In genomic region chr1:171642197-171642596, GRCh38 we compare ENCODE assay signal across 26 cellular contexts. TPM values are rescaled to one million over a fixed set of nuclear protein-coding genes. Genes with fewer than 3 reads are reported as not detected.
"Had no signal": no experiment of that assay in that cellular context is flagged by ENCODE, and none has a peak within 500 bp of the region (broad histone marks: within the 10 kb centered on the region; RNA-seq: fewer than 3 reads in every experiment).

No MANE protein-coding gene starts in this region.

- H3K36me3 Mint-ChIP-seq: activated naive CD4-positive, alpha-beta T cell treated with anti-CD3 and anti-CD28 coated beads, Interleukin-2, amount 10 ng/mL, durations not matched to agents 7 days and 5 days; activated naive CD8-positive, alpha-beta T cell treated with anti-CD3 and anti-CD28 coated beads for 36 hours had no signal

- ATAC-seq: activated CD4-positive, alpha-beta T cell treated with anti-CD3 and anti-CD28 coated beads for 36 hours; activated T-helper 17 cell treated with anti-CD3 and anti-CD28 coated beads, Interleukin-2, amount 50 U/mL, for 72 hours; T-helper 17 cell had no signal

- DNase-seq: activated CD4-positive, alpha-beta memory T cell treated with anti-CD3 and anti-CD28 coated beads, Interleukin-2, amount 10 ng/mL, durations not matched to agents 7 days and 5 days; activated CD4-positive, alpha-beta T cell treated with anti-CD3 and anti-CD28 coated beads for 36 hours; activated CD4-positive, alpha-beta T cell treated with anti-CD3 and anti-CD28 coated beads, Interleukin-2, amount 50 U/mL, for 1 hour; activated gamma-delta T cell; activated naive CD4-positive, alpha-beta T cell treated with anti-CD3 and anti-CD28 coated beads, Interleukin-2, amount 10 ng/mL, durations not matched to agents 7 days and 5 days; activated naive CD8-positive, alpha-beta T cell treated with anti-CD3 and anti-CD28 coated beads for 36 hours; activated T-cell treated with anti-CD3 and anti-CD28 coated beads for 4 hours; activated T-cell treated with anti-CD3 and anti-CD28 coated beads, Interleukin-2, amount 50 U/mL, for 48 hours; brain microvascular endothelial cell; Kasumi-1; NCI-H1048; NCI-H146; NCI-H187 treated with DMSO at 0.1 percent for 48 hours; NCI-H2081 treated with DMSO at 0.1 percent for 48 hours; NCI-H446 treated with DMSO at 0.1 percent for 48 hours; NCI-H524 treated with DMSO at 0.1 percent for 48 hours; NCI-H774; SIG-M5; T-helper 17 cell; T1000 had no signal

- H3K27ac ChIP-seq: brain microvascular endothelial cell, cardiac muscle cell, VCaP had no signal

- H3K4me3 ChIP-seq: cardiac muscle cell had no signal

- H3K36me3 ChIP-seq: brain microvascular endothelial cell, cardiac muscle cell had no signal

- H3K27ac Mint-ChIP-seq: activated CD4-positive, alpha-beta memory T cell treated with anti-CD3 and anti-CD28 coated beads, Interleukin-2, amount 10 ng/mL, durations not matched to agents 7 days and 5 days; activated CD4-positive, alpha-beta T cell treated with anti-CD3 and anti-CD28 coated beads for 36 hours; activated naive CD4-positive, alpha-beta T cell treated with anti-CD3 and anti-CD28 coated beads, Interleukin-2, amount 10 ng/mL, durations not matched to agents 7 days and 5 days; activated naive CD8-positive, alpha-beta T cell treated with anti-CD3 and anti-CD28 coated beads for 36 hours; activated T-helper 17 cell treated with anti-CD3 and anti-CD28 coated beads, Interleukin-2, amount 50 U/mL, for 72 hours; T-helper 17 cell had no signal

- H3K27me3 ChIP-seq: brain microvascular endothelial cell, cardiac muscle cell had no signal

- H3K9me3 Mint-ChIP-seq: activated CD4-positive, alpha-beta memory T cell treated with anti-CD3 and anti-CD28 coated beads, Interleukin-2, amount 10 ng/mL, durations not matched to agents 7 days and 5 days; activated naive CD4-positive, alpha-beta T cell treated with anti-CD3 and anti-CD28 coated beads, Interleukin-2, amount 10 ng/mL, durations not matched to agents 7 days and 5 days; activated naive CD8-positive, alpha-beta T cell treated with anti-CD3 and anti-CD28 coated beads for 36 hours; activated T-helper 17 cell treated with anti-CD3 and anti-CD28 coated beads, Interleukin-2, amount 50 U/mL, for 72 hours had no signal

- H3K4me3 Mint-ChIP-seq: activated CD4-positive, alpha-beta memory T cell treated with anti-CD3 and anti-CD28 coated beads, Interleukin-2, amount 10 ng/mL, durations not matched to agents 7 days and 5 days; activated CD4-positive, alpha-beta T cell treated with anti-CD3 and anti-CD28 coated beads for 36 hours; activated naive CD4-positive, alpha-beta T cell treated with anti-CD3 and anti-CD28 coated beads, Interleukin-2, amount 10 ng/mL, durations not matched to agents 7 days and 5 days; activated naive CD8-positive, alpha-beta T cell treated with anti-CD3 and anti-CD28 coated beads for 36 hours; activated T-helper 17 cell treated with anti-CD3 and anti-CD28 coated beads, Interleukin-2, amount 50 U/mL, for 72 hours; T-helper 17 cell had no signal

- H3K27me3 Mint-ChIP-seq: activated CD4-positive, alpha-beta T cell treated with anti-CD3 and anti-CD28 coated beads for 36 hours; activated T-helper 17 cell treated with anti-CD3 and anti-CD28 coated beads, Interleukin-2, amount 50 U/mL, for 72 hours had no signal

RNA-seq across cellular contexts. Expression of gene MYOC, which starts 10.3 kb away (rescaled TPM):
- total RNA-seq: activated CD4-positive, alpha-beta memory T cell treated with anti-CD3 and anti-CD28 coated beads, Interleukin-2, amount 10 ng/mL, durations not matched to agents 7 days and 5 days; activated CD4-positive, alpha-beta T cell treated with anti-CD3 and anti-CD28 coated beads for 36 hours; activated CD8-positive, alpha-beta memory T cell treated with anti-CD3 and anti-CD28 coated beads for 36 hours; activated naive CD8-positive, alpha-beta T cell treated with anti-CD3 and anti-CD28 coated beads for 36 hours; activated T-helper 17 cell treated with anti-CD3 and anti-CD28 coated beads, Interleukin-2, amount 50 U/mL, for 72 hours; RPMI7951; T-helper 17 cell had no signal
- polyA plus RNA-seq: cardiac muscle cell had no signal

RNA-seq across cellular contexts. Expression of gene MYOCOS, which starts 20.2 kb away (rescaled TPM):
- total RNA-seq: activated CD4-positive, alpha-beta T cell treated with anti-CD3 and anti-CD28 coated beads for 36 hours; activated CD8-positive, alpha-beta memory T cell treated with anti-CD3 and anti-CD28 coated beads for 36 hours; cardiac muscle cell; RPMI7951 had no signal
- polyA plus RNA-seq: adipose tissue had no signal
